In the genomic region with DNA sequence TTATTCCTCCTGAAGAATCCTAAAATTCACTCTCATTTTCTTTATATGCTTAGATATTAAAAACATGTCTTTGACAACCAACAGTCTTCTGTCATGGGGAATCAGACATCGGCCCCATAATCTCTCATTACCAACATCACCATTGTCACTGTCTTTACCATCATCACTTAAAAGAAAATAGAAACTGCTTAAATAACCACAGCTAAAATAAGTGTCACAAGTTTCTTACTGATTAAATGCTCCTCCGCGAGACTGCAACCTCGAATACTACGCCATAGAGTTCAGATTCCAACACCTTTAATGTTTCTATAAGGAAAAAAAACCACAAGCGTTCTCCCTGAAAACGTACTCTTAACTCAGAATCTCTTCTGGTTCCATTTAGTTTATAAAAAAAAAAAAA, we compare ENCODE assay signal across 18 cellular contexts.
DNase-seq lines count a peak whose midpoint lies in the region; ATAC-seq and TF ChIP-seq lines count a peak whose summit lies in the region.
"Had no signal": no experiment of that assay in that cellular context is flagged by ENCODE, and none has a peak within 500 bp of the region (broad histone marks: within the 10 kb centered on the region; RNA-seq: fewer than 3 reads in every experiment).

No MANE protein-coding gene starts in this region.

- POLR2A ChIA-PET in activated CD4-positive, alpha-beta T cell treated with anti-CD3 and anti-CD28 coated beads, Interleukin-2, amount 10 ng/mL, durations not matched to agents 7 days and 5 days (lab: Charles Lee) = no interaction called here
- POLR2A ChIA-PET in activated CD4-positive, alpha-beta memory T cell treated with anti-CD3 and anti-CD28 coated beads, Interleukin-2, amount 10 ng/mL, durations not matched to agents 7 days and 5 days (lab: Charles Lee) = interaction anchor here (1.3 kb wide), 1 partner anchor 9 kb away, joined by 6 read pairs; no protein-coding TSS in a partner anchor

- no peak overlapping the region for H3K9ac ChIP-seq in smooth muscle cell (ENCODE audit: low read depth)

- H3K79me2 ChIP-seq in smooth muscle cell (ENCODE audit: low read depth) = no peaks in the 10 kb centered on the region

- TF ChIP-seq CTCF in natural killer cell (IDR thresholded peaks at IDR 0.05) = no peak
- TF ChIP-seq CTCF in smooth muscle cell (IDR thresholded peaks at IDR 0.05; ENCODE audit: borderline replicate concordance, insufficient read depth, poor library complexity, severe bottlenecking) = no peak

- no peaks in the 10 kb centered on the region for H3F3A ChIP-seq in smooth muscle cell (ENCODE audit: low read depth)

- H3K27me3 Mint-ChIP-seq in activated CD4-positive, alpha-beta T cell treated with anti-CD3 and anti-CD28 coated beads, Interleukin-2, amount 10 ng/mL, durations not matched to agents 7 days and 5 days = no peaks in the 10 kb centered on the region
- H3K27me3 Mint-ChIP-seq in natural killer cell (ENCODE audit: low read depth in 2 of 2) = no peaks in the 10 kb centered on the region
- H3K27me3 Mint-ChIP-seq in natural killer cell treated with Interleukin-12 subunit alpha and Interleukin-12 subunit beta and Interleukin-15 and Interleukin-18, amount 100 ng/mL, for 72 hours = no peaks in the 10 kb centered on the region
- no peaks in the 10 kb centered on the region for H3K27me3 Mint-ChIP-seq in activated CD4-positive, alpha-beta memory T cell treated with anti-CD3 and anti-CD28 coated beads, Interleukin-2, amount 10 ng/mL, durations not matched to agents 7 days and 5 days
- H3K27me3 Mint-ChIP-seq: IgD-negative memory B cell had no signal

- peaks cover 61% of the 10 kb centered on the region for H3K4me1 Mint-ChIP-seq in activated CD4-positive, alpha-beta T cell treated with anti-CD3 and anti-CD28 coated beads, Interleukin-2, amount 10 ng/mL, durations not matched to agents 7 days and 5 days
- H3K4me1 Mint-ChIP-seq in natural killer cell = peaks cover 5 to 25% of the 10 kb centered on the region in 2 donors
- H3K4me1 Mint-ChIP-seq in natural killer cell treated with Interleukin-12 subunit alpha and Interleukin-12 subunit beta and Interleukin-15 and Interleukin-18, amount 100 ng/mL, for 72 hours (ENCODE audit: low read depth in 2 of 2) = peaks cover 0 to 14% of the 10 kb centered on the region in 2 donors
- peaks cover 21% of the 10 kb centered on the region for H3K4me1 Mint-ChIP-seq in activated CD4-positive, alpha-beta memory T cell treated with anti-CD3 and anti-CD28 coated beads, Interleukin-2, amount 10 ng/mL, durations not matched to agents 7 days and 5 days
- H3K4me1 Mint-ChIP-seq: IgD-negative memory B cell had no signal

- H3K36me3 Mint-ChIP-seq in activated CD4-positive, alpha-beta T cell treated with anti-CD3 and anti-CD28 coated beads, Interleukin-2, amount 10 ng/mL, durations not matched to agents 7 days and 5 days (ENCODE audit: low read depth) = peaks cover 64% of the 10 kb centered on the region
- H3K36me3 Mint-ChIP-seq in natural killer cell = no peaks in the 10 kb centered on the region
- no peaks in the 10 kb centered on the region for H3K36me3 Mint-ChIP-seq in natural killer cell treated with Interleukin-12 subunit alpha and Interleukin-12 subunit beta and Interleukin-15 and Interleukin-18, amount 100 ng/mL, for 72 hours
- H3K36me3 Mint-ChIP-seq in activated CD4-positive, alpha-beta memory T cell treated with anti-CD3 and anti-CD28 coated beads, Interleukin-2, amount 10 ng/mL, durations not matched to agents 7 days and 5 days (ENCODE audit: low read depth) = peaks cover 15% of the 10 kb centered on the region
- H3K36me3 Mint-ChIP-seq: IgD-negative memory B cell had no signal

- H3K27me3 ChIP-seq in smooth muscle cell (ENCODE audit: low read depth) = no peaks in the 10 kb centered on the region
- H3K27me3 ChIP-seq: BE2C, Peyer's patch had no signal

- no peaks in the 10 kb centered on the region for H3K36me3 ChIP-seq in smooth muscle cell (ENCODE audit: low read depth)
- H3K36me3 ChIP-seq: BE2C, Peyer's patch had no signal

- H3K27ac Mint-ChIP-seq in activated CD4-positive, alpha-beta T cell treated with anti-CD3 and anti-CD28 coated beads, Interleukin-2, amount 10 ng/mL, durations not matched to agents 7 days and 5 days = peak overlapping the region; percentile 76
- no peak overlapping the region for H3K27ac Mint-ChIP-seq in natural killer cell
- peak overlapping the region in 1 of 2 donors; percentile 43 for H3K27ac Mint-ChIP-seq in natural killer cell treated with Interleukin-12 subunit alpha and Interleukin-12 subunit beta and Interleukin-15 and Interleukin-18, amount 100 ng/mL, for 72 hours
- peak overlapping the region; percentile 8 for H3K27ac Mint-ChIP-seq in activated CD4-positive, alpha-beta memory T cell treated with anti-CD3 and anti-CD28 coated beads, Interleukin-2, amount 10 ng/mL, durations not matched to agents 7 days and 5 days
- H3K27ac Mint-ChIP-seq: CD8-positive, alpha-beta memory T cell; IgD-negative memory B cell had no signal

- no peak overlapping the region for H3K4me2 ChIP-seq in smooth muscle cell

- H3K4me3 Mint-ChIP-seq in activated CD4-positive, alpha-beta T cell treated with anti-CD3 and anti-CD28 coated beads, Interleukin-2, amount 10 ng/mL, durations not matched to agents 7 days and 5 days = peak overlapping the region; percentile 31
- peak overlapping the region; percentile 45 for H3K4me3 Mint-ChIP-seq in natural killer cell
- no peak overlapping the region for H3K4me3 Mint-ChIP-seq in natural killer cell treated with Interleukin-12 subunit alpha and Interleukin-12 subunit beta and Interleukin-15 and Interleukin-18, amount 100 ng/mL, for 72 hours
- H3K4me3 Mint-ChIP-seq in activated CD4-positive, alpha-beta memory T cell treated with anti-CD3 and anti-CD28 coated beads, Interleukin-2, amount 10 ng/mL, durations not matched to agents 7 days and 5 days = no peak overlapping the region
- H3K4me3 Mint-ChIP-seq: IgD-negative memory B cell had no signal

- no peaks in the 10 kb centered on the region for H4K20me1 ChIP-seq in smooth muscle cell (ENCODE audit: low read depth)

- ATAC-seq in natural killer cell = peak in 1 of 3 donors; percentile 46
- ATAC-seq in natural killer cell treated with Interleukin-12 subunit alpha and Interleukin-12 subunit beta and Interleukin-15 and Interleukin-18, amount 100 ng/mL, for 72 hours = no peak

- H3K4me3 ChIP-seq in smooth muscle cell = no peak overlapping the region
- H3K4me3 ChIP-seq: Peyer's patch had no signal

- peaks cover 8% of the 10 kb centered on the region for H3K4me1 ChIP-seq in smooth muscle cell (ENCODE audit: low read depth)
- H3K4me1 ChIP-seq: BE2C, Peyer's patch had no signal

- no peak overlapping the region for H2AFZ ChIP-seq in smooth muscle cell (ENCODE audit: low read depth)

- intact Hi-C loops in natural killer cell (cut with micrococcal nuclease) = no loop called here

- peaks cover 11% of the 10 kb centered on the region for H3K9me3 Mint-ChIP-seq in activated CD4-positive, alpha-beta T cell treated with anti-CD3 and anti-CD28 coated beads, Interleukin-2, amount 10 ng/mL, durations not matched to agents 7 days and 5 days
- no peaks in the 10 kb centered on the region for H3K9me3 Mint-ChIP-seq in natural killer cell
- H3K9me3 Mint-ChIP-seq in natural killer cell treated with Interleukin-12 subunit alpha and Interleukin-12 subunit beta and Interleukin-15 and Interleukin-18, amount 100 ng/mL, for 72 hours = no peaks in the 10 kb centered on the region
- H3K9me3 Mint-ChIP-seq in activated CD4-positive, alpha-beta memory T cell treated with anti-CD3 and anti-CD28 coated beads, Interleukin-2, amount 10 ng/mL, durations not matched to agents 7 days and 5 days = no peaks in the 10 kb centered on the region
- H3K9me3 Mint-ChIP-seq: CD8-positive, alpha-beta memory T cell had no signal

- CTCF ChIA-PET in activated CD4-positive, alpha-beta T cell treated with anti-CD3 and anti-CD28 coated beads, Interleukin-2, amount 10 ng/mL, durations not matched to agents 7 days and 5 days (lab: Charles Lee) = interaction anchor here (1.0 to 1.6 kb wide), 3 partner anchors 17 to 37 kb away, joined by 3 read pairs; no protein-coding TSS in a partner anchor
- CTCF ChIA-PET in activated CD4-positive, alpha-beta memory T cell treated with anti-CD3 and anti-CD28 coated beads, Interleukin-2, amount 10 ng/mL, durations not matched to agents 7 days and 5 days (lab: Charles Lee) = no interaction called here

- 95% methylated on average over 7 of the region's 7 CpGs for WGBS in smooth muscle cell (ENCODE audit: low lambda C conversion rate)

- H3K27ac ChIP-seq in smooth muscle cell (ENCODE audit: low read depth) = no peak overlapping the region
- H3K27ac ChIP-seq: Peyer's patch had no signal

- no peak for DNase-seq in activated CD4-positive, alpha-beta T cell treated with anti-CD3 and anti-CD28 coated beads, Interleukin-2, amount 10 ng/mL, durations not matched to agents 7 days and 5 days
- DNase-seq in activated CD4-positive, alpha-beta T cell treated with anti-CD3 and anti-CD28 coated beads, Interleukin-2, amount 50 U/mL, for 48 hours = no peak
- no peak for DNase-seq in natural killer cell
- no peak for DNase-seq in natural killer cell treated with Interleukin-12 subunit alpha and Interleukin-12 subunit beta and Interleukin-15 and Interleukin-18, amount 100 ng/mL, for 72 hours (ENCODE audit: low spot score)
- no peak for DNase-seq in activated CD4-positive, alpha-beta memory T cell treated with anti-CD3 and anti-CD28 coated beads, Interleukin-2, amount 10 ng/mL, durations not matched to agents 7 days and 5 days
- no peak for DNase-seq in smooth muscle cell (lab: John Stamatoyannopoulos, UW; ENCODE audit: unreplicated experiment)
- no peak for DNase-seq in NCI-H82 (lab: John Stamatoyannopoulos, UW)
- DNase-seq: BE2C; CD8-positive, alpha-beta memory T cell; DMS53; GOT3; NCI-H1105; NCI-H2081 treated with DMSO at 0.1 percent for 48 hours; NCI-H446 treated with DMSO at 0.1 percent for 48 hours; NCI-H69; NK-92 treated with Interleukin-12 subunit alpha and Interleukin-12 subunit beta, amount 100 ng/mL, for 24 hours; Peyer's patch had no signal

- no peaks in the 10 kb centered on the region for H3K9me3 ChIP-seq in smooth muscle cell (replicated peaks; ENCODE audit: low read depth)
- H3K9me3 ChIP-seq: BE2C, Peyer's patch had no signal

Comparison
In these comparisons a context has a peak if more than half of its experiments do, and no peak if none do; other contexts are left out.
1. H3K4me3 Mint-ChIP-seq: peak in activated CD4-positive, alpha-beta T cell treated with anti-CD3 and anti-CD28 coated beads, Interleukin-2, amount 10 ng/mL, durations not matched to agents 7 days and 5 days (single experiment) and natural killer cell (single experiment); none in natural killer cell treated with Interleukin-12 subunit alpha and Interleukin-12 subunit beta and Interleukin-15 and Interleukin-18, amount 100 ng/mL, for 72 hours (single experiment) and activated CD4-positive, alpha-beta memory T cell treated with anti-CD3 and anti-CD28 coated beads, Interleukin-2, amount 10 ng/mL, durations not matched to agents 7 days and 5 days (single experiment).
2. H3K27ac Mint-ChIP-seq: peak in activated CD4-positive, alpha-beta T cell treated with anti-CD3 and anti-CD28 coated beads, Interleukin-2, amount 10 ng/mL, durations not matched to agents 7 days and 5 days (single experiment) and activated CD4-positive, alpha-beta memory T cell treated with anti-CD3 and anti-CD28 coated beads, Interleukin-2, amount 10 ng/mL, durations not matched to agents 7 days and 5 days (single experiment); none in natural killer cell (0 of 2).